ENCODE assay signal across 23 cellular contexts in genomic region chr21:41488080-41488479, GRCh38. TPM values are rescaled to one million over a fixed set of nuclear protein-coding genes. Genes with fewer than 3 reads are reported as not detected.
"Had no signal": no experiment of that assay in that cellular context is flagged by ENCODE, and none has a peak within 500 bp of the region (broad histone marks: within the 10 kb centered on the region; RNA-seq: fewer than 3 reads in every experiment).

No MANE protein-coding gene starts in this region.

- ATAC-seq: natural killer cell, WTC11 had no signal

- H3K36me3 ChIP-seq: neutrophil had no signal

- H3K36me3 Mint-ChIP-seq: natural killer cell, type B pancreatic cell had no signal

- H3K4me3 Mint-ChIP-seq: activated CD4-positive, alpha-beta memory T cell treated with anti-CD3 and anti-CD28 coated beads, Interleukin-2, amount 10 ng/mL, durations not matched to agents 7 days and 5 days; activated naive CD4-positive, alpha-beta T cell treated with anti-CD3 and anti-CD28 coated beads for 36 hours; activated T-cell treated with anti-CD3 and anti-CD28 coated beads, Interleukin-2, amount 50 U/mL, for 24 hours; central memory CD8-positive, alpha-beta T cell; endodermal cell; natural killer cell; stimulated activated naive CD8-positive, alpha-beta T cell treated with anti-CD3 and anti-CD28 coated beads, Interleukin-15, Interleukin-2, amounts not matched to agents 100 ng/mL and 50 ng/mL, for 24 hours; T-helper 2 cell treated with Interferon-gamma antibody and Interleukin-4, amounts not matched to agents 5 μg/mL and 100 μg/mL, for 36 hours; type B pancreatic cell; WTC11 had no signal

- H3K27ac ChIP-seq: colonic mucosa, neutrophil, parathyroid adenoma, SK-N-MC had no signal

- H3K9me3 ChIP-seq: colonic mucosa, neutrophil had no signal

- H3K27me3 Mint-ChIP-seq: type B pancreatic cell had no signal

- DNase-seq: activated CD4-positive, alpha-beta memory T cell treated with anti-CD3 and anti-CD28 coated beads, Interleukin-2, amount 10 ng/mL, durations not matched to agents 7 days and 5 days; activated CD4-positive, alpha-beta T cell treated with anti-CD3 and anti-CD28 coated beads for 4 hours; activated naive CD4-positive, alpha-beta T cell treated with anti-CD3 and anti-CD28 coated beads for 36 hours; activated T-cell treated with anti-CD3 and anti-CD28 coated beads, Interleukin-2, amount 50 U/mL, for 24 hours; anterior cingulate cortex; colonic mucosa; endodermal cell; head of caudate nucleus; kidney; mesenchymal stem cell; natural killer cell; stimulated activated CD4-positive, alpha-beta T cell treated with anti-CD3 and anti-CD28 coated beads, Interleukin-12 subunit alpha, Interleukin-12 subunit beta, amount 100 ng/mL, for 4 hours; stimulated activated CD4-positive, alpha-beta T cell treated with anti-CD3 and anti-CD28 coated beads, Interleukin-2, amount 100 ng/mL, for 24 hours had no signal

- H3K27ac Mint-ChIP-seq: activated CD4-positive, alpha-beta memory T cell treated with anti-CD3 and anti-CD28 coated beads, Interleukin-2, amount 10 ng/mL, durations not matched to agents 7 days and 5 days; activated naive CD4-positive, alpha-beta T cell treated with anti-CD3 and anti-CD28 coated beads for 36 hours; activated T-cell treated with anti-CD3 and anti-CD28 coated beads, Interleukin-2, amount 50 U/mL, for 24 hours; endodermal cell; natural killer cell; stimulated activated naive CD8-positive, alpha-beta T cell treated with anti-CD3 and anti-CD28 coated beads, Interleukin-15, Interleukin-2, amounts not matched to agents 100 ng/mL and 50 ng/mL, for 24 hours; T-helper 2 cell treated with Interferon-gamma antibody and Interleukin-4, amounts not matched to agents 5 μg/mL and 100 μg/mL, for 36 hours; type B pancreatic cell; WTC11 had no signal

- H3K4me1 ChIP-seq: colonic mucosa, parathyroid adenoma had no signal

- H3K4me3 ChIP-seq: colonic mucosa, SK-N-MC had no signal

- H3K27me3 ChIP-seq: colonic mucosa had no signal

- H3K9me3 Mint-ChIP-seq: activated CD4-positive, alpha-beta memory T cell treated with anti-CD3 and anti-CD28 coated beads, Interleukin-2, amount 10 ng/mL, durations not matched to agents 7 days and 5 days; activated naive CD4-positive, alpha-beta T cell treated with anti-CD3 and anti-CD28 coated beads for 36 hours; activated T-cell treated with anti-CD3 and anti-CD28 coated beads, Interleukin-2, amount 50 U/mL, for 24 hours; central memory CD8-positive, alpha-beta T cell; endodermal cell; natural killer cell; stimulated activated naive CD8-positive, alpha-beta T cell treated with anti-CD3 and anti-CD28 coated beads, Interleukin-15, Interleukin-2, amounts not matched to agents 100 ng/mL and 50 ng/mL, for 24 hours; T-helper 2 cell treated with Interferon-gamma antibody and Interleukin-4, amounts not matched to agents 5 μg/mL and 100 μg/mL, for 36 hours; type B pancreatic cell; WTC11 had no signal

- H2AFZ ChIP-seq: parathyroid adenoma had no signal

- H3K9ac ChIP-seq: parathyroid adenoma had no signal

- H3K4me1 Mint-ChIP-seq: central memory CD8-positive, alpha-beta T cell; endodermal cell; natural killer cell had no signal

RNA-seq across cellular contexts. Expression of gene TMPRSS2, which starts 19.9 kb away (rescaled TPM):
- total RNA-seq: activated CD4-positive, alpha-beta memory T cell treated with anti-CD3 and anti-CD28 coated beads, Interleukin-2, amount 10 ng/mL, durations not matched to agents 7 days and 5 days; activated naive CD4-positive, alpha-beta T cell treated with anti-CD3 and anti-CD28 coated beads for 36 hours; frontal cortex; natural killer cell; temporal lobe had no signal
